Comparison of ENCODE assay signal across 11 cellular contexts in genomic region chr2:69253893-69254292, GRCh38.
A peak's percentile ranks its signal among the peaks of the same experiment; 100 is the strongest.
DNase-seq lines count a peak whose midpoint lies in the region; ATAC-seq and TF ChIP-seq lines count a peak whose summit lies in the region.
"Had no signal": no experiment of that assay in that cellular context is flagged by ENCODE, and none has a peak within 500 bp of the region (broad histone marks: within the 10 kb centered on the region; RNA-seq: fewer than 3 reads in every experiment).

No MANE protein-coding gene starts in this region.

- WGBS in gastroesophageal sphincter (ENCODE audit: low coverage in 1 of 2), 2 donors: 13 to 22% methylated on average over 6 to 7 of the region's 7 CpGs

- no peak overlapping the region for H3K4me3 ChIP-seq in gastroesophageal sphincter

- H3K36me3 Mint-ChIP-seq in activated CD8-positive, alpha-beta memory T cell treated with anti-CD3 and anti-CD28 coated beads, Interleukin-2, amount 10 ng/mL, durations not matched to agents 7 days and 5 days: no peaks in the 10 kb centered on the region
- H3K36me3 Mint-ChIP-seq in activated naive CD8-positive, alpha-beta T cell treated with anti-CD3 and anti-CD28 coated beads for 36 hours: no peaks in the 10 kb centered on the region

- peaks cover 56% of the 10 kb centered on the region for H3K27me3 Mint-ChIP-seq in activated CD8-positive, alpha-beta memory T cell treated with anti-CD3 and anti-CD28 coated beads, Interleukin-2, amount 10 ng/mL, durations not matched to agents 7 days and 5 days
- peaks cover 19% of the 10 kb centered on the region for H3K27me3 Mint-ChIP-seq in activated naive CD8-positive, alpha-beta T cell treated with anti-CD3 and anti-CD28 coated beads for 36 hours

- H3K4me1 ChIP-seq in gastroesophageal sphincter: peaks cover 0 to 41% (median 4%) of the 10 kb centered on the region in 3 donors

- no peak for TF ChIP-seq EP300 in gastroesophageal sphincter (IDR thresholded peaks at IDR 0.05)

- H3K36me3 ChIP-seq in gastroesophageal sphincter: no peaks in the 10 kb centered on the region
- H3K36me3 ChIP-seq: neutrophil had no signal

- H3K4me3 Mint-ChIP-seq in activated CD8-positive, alpha-beta memory T cell treated with anti-CD3 and anti-CD28 coated beads, Interleukin-2, amount 10 ng/mL, durations not matched to agents 7 days and 5 days: no peak overlapping the region
- H3K4me3 Mint-ChIP-seq in activated naive CD8-positive, alpha-beta T cell treated with anti-CD3 and anti-CD28 coated beads for 36 hours: no peak overlapping the region
- H3K4me3 Mint-ChIP-seq: dendritic cell treated with granulocyte-macrophage colony-stimulating factor and Interleukin-4, amounts not matched to agents 40 ng/mL and 50 ng/mL, for 4 days had no signal

- ATAC-seq in gastroesophageal sphincter (peak; percentile 94), GM21367 (IDR thresholded peaks at IDR 0.05; ENCODE audit: unreplicated experiment) (no peak)
- no peak for ATAC-seq in activated CD8-positive, alpha-beta memory T cell treated with anti-CD3 and anti-CD28 coated beads, Interleukin-2, amount 10 ng/mL, durations not matched to agents 7 days and 5 days

- H3K4me1 Mint-ChIP-seq in activated CD8-positive, alpha-beta memory T cell treated with anti-CD3 and anti-CD28 coated beads, Interleukin-2, amount 10 ng/mL, durations not matched to agents 7 days and 5 days: no peaks in the 10 kb centered on the region
- H3K4me1 Mint-ChIP-seq in activated naive CD8-positive, alpha-beta T cell treated with anti-CD3 and anti-CD28 coated beads for 36 hours: no peaks in the 10 kb centered on the region

- CTCF ChIA-PET in activated CD8-positive, alpha-beta memory T cell treated with anti-CD3 and anti-CD28 coated beads, Interleukin-2, amount 10 ng/mL, durations not matched to agents 7 days and 5 days (lab: Charles Lee): no interaction called here

- no peak overlapping the region for H3K27ac Mint-ChIP-seq in activated CD8-positive, alpha-beta memory T cell treated with anti-CD3 and anti-CD28 coated beads, Interleukin-2, amount 10 ng/mL, durations not matched to agents 7 days and 5 days
- no peak overlapping the region for H3K27ac Mint-ChIP-seq in activated naive CD8-positive, alpha-beta T cell treated with anti-CD3 and anti-CD28 coated beads for 36 hours
- H3K27ac Mint-ChIP-seq: dendritic cell treated with granulocyte-macrophage colony-stimulating factor and Interleukin-4, amounts not matched to agents 40 ng/mL and 50 ng/mL, for 4 days had no signal

- H3K27ac ChIP-seq in gastroesophageal sphincter: peak overlapping the region; percentile 14 to 70 (median 47)
- H3K27ac ChIP-seq: neutrophil had no signal

- H3K9me3 Mint-ChIP-seq in activated CD8-positive, alpha-beta memory T cell treated with anti-CD3 and anti-CD28 coated beads, Interleukin-2, amount 10 ng/mL, durations not matched to agents 7 days and 5 days (ENCODE audit: low read depth): peaks cover 2% of the 10 kb centered on the region
- peaks cover 5% of the 10 kb centered on the region for H3K9me3 Mint-ChIP-seq in activated naive CD8-positive, alpha-beta T cell treated with anti-CD3 and anti-CD28 coated beads for 36 hours

- TF ChIP-seq POLR2A in gastroesophageal sphincter (IDR thresholded peaks at IDR 0.05): no peak

- H3K9me3 ChIP-seq in gastroesophageal sphincter: no peaks in the 10 kb centered on the region
- H3K9me3 ChIP-seq: neutrophil had no signal

- no peaks in the 10 kb centered on the region for H3K27me3 ChIP-seq in gastroesophageal sphincter
- H3K27me3 ChIP-seq: neutrophil had no signal

- DNase-seq in EH (ENCODE audit: low read depth) (peak; percentile 97), SW480 (ENCODE audit: low spot score) (peak; percentile 3), renal cortical epithelial cell (ENCODE audit: low read depth) (peak; percentile 93), activated T-cell treated with anti-CD3 and anti-CD28 coated beads for 4 hours (no peak)
- DNase-seq in activated CD8-positive, alpha-beta memory T cell treated with anti-CD3 and anti-CD28 coated beads, Interleukin-2, amount 10 ng/mL, durations not matched to agents 7 days and 5 days: no peak
- no peak for DNase-seq in activated naive CD8-positive, alpha-beta T cell treated with anti-CD3 and anti-CD28 coated beads for 36 hours
- DNase-seq: activated CD4-positive, alpha-beta T cell treated with anti-CD3 and anti-CD28 coated beads for 1 hour had no signal

- TF ChIP-seq CTCF in gastroesophageal sphincter (IDR thresholded peaks at IDR 0.05): no peak

Comparison
In these comparisons a context has a peak if more than half of its experiments do, and no peak if none do; other contexts are left out.
1. DNase-seq: peak in EH (single experiment), SW480 (single experiment) and renal cortical epithelial cell (single experiment); none in activated CD8-positive, alpha-beta memory T cell treated with anti-CD3 and anti-CD28 coated beads, Interleukin-2, amount 10 ng/mL, durations not matched to agents 7 days and 5 days (single experiment), activated T-cell treated with anti-CD3 and anti-CD28 coated beads for 4 hours (single experiment) and activated naive CD8-positive, alpha-beta T cell treated with anti-CD3 and anti-CD28 coated beads for 36 hours (single experiment).